Comparison of ENCODE assay signal across 14 cellular contexts in genomic region chr2:11239718-11240462, GRCh38.
DNase-seq lines count a peak whose midpoint lies in the region; TF ChIP-seq lines count a peak whose summit lies in the region.
"Had no signal": no experiment of that assay in that cellular context is flagged by ENCODE, and none has a peak within 500 bp of the region (broad histone marks: within the 10 kb centered on the region; RNA-seq: fewer than 3 reads in every experiment).

No MANE protein-coding gene starts in this region.

- no peak overlapping the region for H3K4me2 ChIP-seq in neural progenitor cell

- no peaks in the 10 kb centered on the region for H3K4me1 ChIP-seq in neural progenitor cell

- no peaks in the 10 kb centered on the region for H3K27me3 Mint-ChIP-seq in neural progenitor cell (ENCODE audit: insufficient read depth, low read depth)
- H3K27me3 Mint-ChIP-seq: naive B cell had no signal

- H3K9me3 ChIP-seq in neural progenitor cell (ENCODE audit: low read depth) = no peaks in the 10 kb centered on the region
- H3K9me3 ChIP-seq: thoracic aorta had no signal

- no peak overlapping the region for H3K27ac Mint-ChIP-seq in neural progenitor cell
- H3K27ac Mint-ChIP-seq: naive B cell had no signal

- H3K4me3 Mint-ChIP-seq in neural progenitor cell = no peak overlapping the region

- no peak overlapping the region for H3K27ac ChIP-seq in neural progenitor cell
- H3K27ac ChIP-seq: cardiac muscle cell, thoracic aorta had no signal

- H3F3A ChIP-seq in neural progenitor cell (ENCODE audit: low read depth) = no peaks in the 10 kb centered on the region

- H3K4me3 ChIP-seq in epithelial cell of esophagus (ENCODE audit: low read length) = no peak overlapping the region
- H3K4me3 ChIP-seq in neural progenitor cell = no peak overlapping the region
- H3K4me3 ChIP-seq: cardiac muscle cell, thoracic aorta had no signal

- H3K79me2 ChIP-seq in neural progenitor cell (ENCODE audit: low read depth) = peaks cover 10% of the 10 kb centered on the region

- no peaks in the 10 kb centered on the region for H3K36me3 ChIP-seq in neural progenitor cell
- H3K36me3 ChIP-seq: thoracic aorta had no signal

- H3K9me3 Mint-ChIP-seq in neural progenitor cell = no peaks in the 10 kb centered on the region
- H3K9me3 Mint-ChIP-seq: naive B cell had no signal

- H3K36me3 Mint-ChIP-seq in neural progenitor cell = peaks cover 23% of the 10 kb centered on the region
- H3K36me3 Mint-ChIP-seq: naive B cell had no signal

- H3K9ac ChIP-seq in neural progenitor cell = no peak overlapping the region

- TF ChIP-seq CTCF in epithelial cell of esophagus (IDR thresholded peaks at IDR 0.05; ENCODE audit: insufficient read depth, low read depth, low read length, missing control alignments) (no peak), neural progenitor cell (IDR thresholded peaks at IDR 0.05) (no peak)

- peaks cover 6% of the 10 kb centered on the region for H3K4me1 Mint-ChIP-seq in neural progenitor cell

- DNase-seq in EL (peak; percentile 30), RPMI7951 (ENCODE audit: low read depth) (peak; percentile 68), epithelial cell of esophagus (ENCODE audit: low read depth) (peak; percentile 34), neural progenitor cell (ENCODE audit: low spot score) (peak; percentile 53), SHP77 treated with DMSO at 0.1 percent for 48 hours (lab: John Stamatoyannopoulos, UW) (no peak), NCI-H748 (lab: John Stamatoyannopoulos, UW; ENCODE audit: unreplicated experiment) (no peak), NOMO-1 (lab: John Stamatoyannopoulos, UW; ENCODE audit: unreplicated experiment in 2 of 2) (no peak)
- DNase-seq in activated CD4-positive, CD25-positive, alpha-beta regulatory T cell treated with anti-CD3 and anti-CD28 coated beads, Interleukin-2, amount 50 U/mL, for 72 hours = no peak
- DNase-seq: activated naive CD4-positive, alpha-beta T cell treated with Interleukin-2 at 50 U/mL for 16 hours; DMS153; naive B cell; NCI-H2171 had no signal

- peaks cover 8% of the 10 kb centered on the region for H4K20me1 ChIP-seq in neural progenitor cell (ENCODE audit: low read depth)

- no peaks in the 10 kb centered on the region for H3K27me3 ChIP-seq in neural progenitor cell
- H3K27me3 ChIP-seq: cardiac muscle cell had no signal

- H2AFZ ChIP-seq in neural progenitor cell (replicated peaks) = no peak overlapping the region

Comparison
In these comparisons a context has a peak if more than half of its experiments do, and no peak if none do; other contexts are left out.
1. DNase-seq: peak in EL (single experiment), RPMI7951 (single experiment), epithelial cell of esophagus (single experiment) and neural progenitor cell (single experiment); none in SHP77 treated with DMSO at 0.1 percent for 48 hours (single experiment), activated CD4-positive, CD25-positive, alpha-beta regulatory T cell treated with anti-CD3 and anti-CD28 coated beads, Interleukin-2, amount 50 U/mL, for 72 hours (single experiment), NCI-H748 (single experiment) and NOMO-1 (0 of 2).